In genomic region chr5:56251918-56252553, GRCh38 we compare ENCODE assay signal across 1 cellular context.
TF ChIP-seq lines count a peak whose summit lies in the region.

No MANE protein-coding gene starts in this region.

TF ChIP-seq in K562, 482 proteins besides CTCF, POLR2A, EP300 and RAD21 (continued from another document and continues in another):
- TF ChIP-seq NFYB (IDR thresholded peaks at IDR 0.05; ENCODE audit: extremely low read depth, insufficient read length), result no peak
- no peak for TF ChIP-seq ZBTB7A (IDR thresholded peaks at IDR 0.05; ENCODE audit: borderline replicate concordance, control insufficient read depth, low read depth, low read length)
- no peak for TF ChIP-seq ZNF707 (CRISPR knock-in tag; conservative IDR thresholded peaks at IDR 0.05)
- TF ChIP-seq DNMT1 (IDR thresholded peaks at IDR 0.05), result no peak
- TF ChIP-seq FOSL1 (tag; conservative IDR thresholded peaks at IDR 0.05), result peak; percentile 36; the same call in 1 of the 2 replicates
- TF ChIP-seq UBTF (IDR thresholded peaks at IDR 0.05; ENCODE audit: borderline replicate concordance in 1 of 2, low read depth in 2 of 2, low read length in 2 of 2), result no peak
- TF ChIP-seq ZNF143 (CRISPR knock-in tag; IDR thresholded peaks at IDR 0.05), result no peak
- TF ChIP-seq NR2C1 (IDR thresholded peaks at IDR 0.05), result no peak
- TF ChIP-seq NR2C1 (tag; IDR thresholded peaks at IDR 0.05), result no peak
- TF ChIP-seq ATF4 (CRISPR knock-in tag; IDR thresholded peaks at IDR 0.05), result no peak
- TF ChIP-seq GATAD2B (IDR thresholded peaks at IDR 0.05; ENCODE audit: borderline replicate concordance), result peak; percentile 41; the same call in 1 of the 2 replicates
- no peak for TF ChIP-seq ZKSCAN1 (IDR thresholded peaks at IDR 0.05; ENCODE audit: low read depth, low read length)
- TF ChIP-seq THRA (IDR thresholded peaks at IDR 0.05), result no peak
- TF ChIP-seq RBM22 (IDR thresholded peaks at IDR 0.05; ENCODE audit: low read depth, low read length, poor library complexity, severe bottlenecking), result no peak
- no peak for TF ChIP-seq PURB (CRISPR knock-in tag; IDR thresholded peaks at IDR 0.05; ENCODE audit: low read depth)
- no peak for TF ChIP-seq MAX (CRISPR knock-in tag; IDR thresholded peaks at IDR 0.05)
- no peak for TF ChIP-seq SPI1 (IDR thresholded peaks at IDR 0.05; ENCODE audit: borderline replicate concordance, low read depth, low read length)
- no peak; the same call in 1 of the 2 replicates for TF ChIP-seq ETV5 (CRISPR knock-in tag; IDR thresholded peaks at IDR 0.05; ENCODE audit: low read depth)
- no peak for TF ChIP-seq MCM2 (IDR thresholded peaks at IDR 0.05; ENCODE audit: low read depth)
- peak; percentile 84 for TF ChIP-seq SOX6 (IDR thresholded peaks at IDR 0.05)
- TF ChIP-seq E2F5 (CRISPR knock-in tag; IDR thresholded peaks at IDR 0.05), result no peak
- TF ChIP-seq ADNP (tag; IDR thresholded peaks at IDR 0.05), result no peak
- TF ChIP-seq MYBL2 (IDR thresholded peaks at IDR 0.05; ENCODE audit: low read depth), result no peak
- no peak for TF ChIP-seq MYBL2 (CRISPR knock-in tag; IDR thresholded peaks at IDR 0.05; ENCODE audit: borderline replicate concordance)
- peak; percentile 84 for TF ChIP-seq KLF16 (IDR thresholded peaks at IDR 0.05)
- no peak for TF ChIP-seq CLOCK (CRISPR knock-in tag; IDR thresholded peaks at IDR 0.05; ENCODE audit: borderline replicate concordance)
- no peak for TF ChIP-seq TSHZ1 (CRISPR knock-in tag; IDR thresholded peaks at IDR 0.05)
- no peak for TF ChIP-seq HMBOX1 (IDR thresholded peaks at IDR 0.05)
- no peak for TF ChIP-seq ZNF318 (IDR thresholded peaks at IDR 0.05; ENCODE audit: borderline replicate concordance in 1 of 2, low read depth in 1 of 2)
- no peak for TF ChIP-seq ZBTB17 (CRISPR knock-in tag; IDR thresholded peaks at IDR 0.05)
